In genomic region chr2:48178611-48179010, GRCh38 we compare ENCODE assay signal across 6 cellular contexts.
"Had no signal": no experiment of that assay in that cellular context is flagged by ENCODE, and none has a peak within 500 bp of the region (broad histone marks: within the 10 kb centered on the region; RNA-seq: fewer than 3 reads in every experiment).

No MANE protein-coding gene starts in this region.

- H3K9ac ChIP-seq: KMS-11 had no signal

- DNase-seq: IMR-90, KBM-7, KG1 had no signal

- ATAC-seq: HepG2 had no signal

- H3K4me2 ChIP-seq: KMS-11 had no signal

- FAIRE-seq: HepG2 had no signal

- H3K27ac ChIP-seq: HL-60, KMS-11 had no signal
